In genomic region chr9:3360245-3360644, GRCh38 we compare ENCODE assay signal across 31 cellular contexts.
"Had no signal": no experiment of that assay in that cellular context is flagged by ENCODE, and none has a peak within 500 bp of the region (broad histone marks: within the 10 kb centered on the region; RNA-seq: fewer than 3 reads in every experiment).

No MANE protein-coding gene starts in this region.

- H3K4me3 Mint-ChIP-seq: activated B cell treated with CpG ODN at 0.5 μM for 24 hours; activated CD4-positive, alpha-beta memory T cell treated with anti-CD3 and anti-CD28 coated beads, Interleukin-2, amount 10 ng/mL, durations not matched to agents 7 days and 5 days; activated CD4-positive, alpha-beta T cell treated with anti-CD3 and anti-CD28 coated beads, Interleukin-2, amount 10 ng/mL, durations not matched to agents 7 days and 5 days; activated naive CD8-positive, alpha-beta T cell; activated T-cell treated with anti-CD3 and anti-CD28 coated beads, Interleukin-2, amount 50 U/mL, for 24 hours; activated T-cell treated with anti-CD3 and anti-CD28 coated beads, Interleukin-2, amount 50 U/mL, for 72 hours; effector memory CD8-positive, alpha-beta T cell; T-cell; T-helper 1 cell treated with Interleukin-12 subunit alpha and Interleukin-12 subunit beta and Interleukin-4 antibody, amounts not matched to agents 30 μg/mL and 1 μg/mL, for 36 hours; T-helper 2 cell treated with Interferon-gamma antibody and Interleukin-4, amounts not matched to agents 5 μg/mL and 100 μg/mL, for 36 hours had no signal

- H3K4me1 Mint-ChIP-seq: activated CD4-positive, alpha-beta memory T cell treated with anti-CD3 and anti-CD28 coated beads, Interleukin-2, amount 10 ng/mL, durations not matched to agents 7 days and 5 days; activated CD4-positive, alpha-beta T cell treated with anti-CD3 and anti-CD28 coated beads, Interleukin-2, amount 10 ng/mL, durations not matched to agents 7 days and 5 days had no signal

- H3K27ac ChIP-seq: esophagus muscularis mucosa, foreskin keratinocyte, gastrocnemius medialis, WERI-Rb-1 had no signal

- DNase-seq: activated B cell treated with CpG ODN at 0.5 μM for 24 hours; activated CD4-positive, alpha-beta memory T cell treated with anti-CD3 and anti-CD28 coated beads, Interleukin-2, amount 10 ng/mL, durations not matched to agents 7 days and 5 days; activated CD4-positive, alpha-beta T cell treated with anti-CD3 and anti-CD28 coated beads, Interleukin-2, amount 10 ng/mL, durations not matched to agents 7 days and 5 days; activated CD4-positive, alpha-beta T cell treated with anti-CD3 and anti-CD28 coated beads, Interleukin-2, amount 50 U/mL, for 4 hours; activated CD8-positive, alpha-beta memory T cell treated with anti-CD3 and anti-CD28 coated beads, Interleukin-2, amount 50 U/mL, for 48 hours; activated gamma-delta T cell treated with Interleukin-2 at 50 U/mL for 16 hours; activated naive CD4-positive, alpha-beta T cell treated with anti-CD3 and anti-CD28 coated beads, Interleukin-2, amount 50 U/mL, for 16 hours; activated naive CD4-positive, alpha-beta T cell treated with Interleukin-2 at 50 U/mL for 16 hours; activated T-cell treated with anti-CD3 and anti-CD28 coated beads for 4 hours; activated T-cell treated with anti-CD3 and anti-CD28 coated beads, Interleukin-2, amount 50 U/mL, for 24 hours; activated T-cell treated with anti-CD3 and anti-CD28 coated beads, Interleukin-2, amount 50 U/mL, for 72 hours; amniotic stem cell; anterior cingulate cortex; caudate nucleus; cortex of kidney; dermis blood vessel endothelial cell; effector CD4-positive, alpha-beta T cell; effector memory CD8-positive, alpha-beta T cell; erythroblast; foreskin keratinocyte; gastrocnemius medialis; glutamatergic neuron; heart left ventricle; T-cell; T1000; WERI-Rb-1 had no signal

- H3K4me3 ChIP-seq: esophagus muscularis mucosa, gastrocnemius medialis, heart left ventricle had no signal

- H3K27ac Mint-ChIP-seq: activated B cell treated with CpG ODN at 0.5 μM for 24 hours; activated CD4-positive, alpha-beta memory T cell treated with anti-CD3 and anti-CD28 coated beads, Interleukin-2, amount 10 ng/mL, durations not matched to agents 7 days and 5 days; activated CD4-positive, alpha-beta T cell treated with anti-CD3 and anti-CD28 coated beads, Interleukin-2, amount 10 ng/mL, durations not matched to agents 7 days and 5 days; activated T-cell treated with anti-CD3 and anti-CD28 coated beads, Interleukin-2, amount 50 U/mL, for 24 hours; effector memory CD8-positive, alpha-beta T cell; T-cell; T-helper 1 cell treated with Interleukin-12 subunit alpha and Interleukin-12 subunit beta and Interleukin-4 antibody, amounts not matched to agents 30 μg/mL and 1 μg/mL, for 36 hours; T-helper 2 cell treated with Interferon-gamma antibody and Interleukin-4, amounts not matched to agents 5 μg/mL and 100 μg/mL, for 36 hours had no signal

- H3K4me1 ChIP-seq: foreskin keratinocyte had no signal

- ATAC-seq: activated CD4-positive, CD25-positive, alpha-beta regulatory T cell treated with anti-CD3 and anti-CD28 coated beads, Interleukin-2, amount 50 U/mL, for 24 hours; activated T-cell treated with anti-CD3 and anti-CD28 coated beads, Interleukin-2, amount 50 U/mL, for 72 hours; effector memory CD8-positive, alpha-beta T cell; foreskin keratinocyte; gastrocnemius medialis; heart left ventricle; T-cell had no signal

- H3K27me3 Mint-ChIP-seq: activated B cell treated with CpG ODN at 0.5 μM for 24 hours; activated CD4-positive, alpha-beta memory T cell treated with anti-CD3 and anti-CD28 coated beads, Interleukin-2, amount 10 ng/mL, durations not matched to agents 7 days and 5 days; activated CD4-positive, alpha-beta T cell treated with anti-CD3 and anti-CD28 coated beads, Interleukin-2, amount 10 ng/mL, durations not matched to agents 7 days and 5 days; activated naive CD8-positive, alpha-beta T cell; activated T-cell treated with anti-CD3 and anti-CD28 coated beads, Interleukin-2, amount 50 U/mL, for 24 hours; effector memory CD8-positive, alpha-beta T cell; T-cell had no signal

- H3K27me3 ChIP-seq: esophagus muscularis mucosa, foreskin keratinocyte, gastrocnemius medialis, heart left ventricle had no signal

- H3K9me3 ChIP-seq: esophagus muscularis mucosa, gastrocnemius medialis, heart left ventricle had no signal

- H3K9me3 Mint-ChIP-seq: activated CD4-positive, alpha-beta memory T cell treated with anti-CD3 and anti-CD28 coated beads, Interleukin-2, amount 10 ng/mL, durations not matched to agents 7 days and 5 days; effector memory CD8-positive, alpha-beta T cell; T-helper 1 cell treated with Interleukin-12 subunit alpha and Interleukin-12 subunit beta and Interleukin-4 antibody, amounts not matched to agents 30 μg/mL and 1 μg/mL, for 36 hours; T-helper 2 cell treated with Interferon-gamma antibody and Interleukin-4, amounts not matched to agents 5 μg/mL and 100 μg/mL, for 36 hours had no signal

- H3K36me3 ChIP-seq: esophagus muscularis mucosa, gastrocnemius medialis, heart left ventricle, WERI-Rb-1 had no signal
